ENCODE assay signal across 34 cellular contexts in the genomic region with DNA sequence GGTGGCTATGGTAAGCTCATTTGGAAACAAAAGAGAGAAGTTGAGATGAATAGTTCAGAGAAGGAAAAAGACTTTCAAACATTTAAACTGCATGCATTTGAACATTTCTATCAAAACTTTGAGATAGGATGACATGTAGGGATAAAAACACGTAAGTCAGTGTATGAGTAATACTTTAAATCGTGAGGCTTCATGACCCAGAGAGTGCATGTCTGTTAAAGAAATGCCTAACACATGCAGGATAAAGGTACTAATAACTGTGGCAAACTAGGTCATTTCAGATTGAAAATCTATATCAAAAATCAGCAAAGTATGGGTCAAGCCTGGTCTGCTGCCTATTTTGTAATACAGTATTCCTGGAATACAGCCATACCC.
"Had no signal": no experiment of that assay in that cellular context is flagged by ENCODE, and none has a peak within 500 bp of the region (broad histone marks: within the 10 kb centered on the region; RNA-seq: fewer than 3 reads in every experiment).

No MANE protein-coding gene starts in this region.

- H3K4me1 ChIP-seq: ascending aorta, SJSA1 had no signal

- FAIRE-seq: RCC 7860 had no signal

- H3K27ac Mint-ChIP-seq: activated CD4-positive, alpha-beta memory T cell treated with anti-CD3 and anti-CD28 coated beads, Interleukin-2, amount 10 ng/mL, durations not matched to agents 7 days and 5 days; activated CD8-positive, alpha-beta memory T cell treated with anti-CD3 and anti-CD28 coated beads, Interleukin-2, amount 10 ng/mL, durations not matched to agents 7 days and 5 days; activated naive CD4-positive, alpha-beta T cell treated with anti-CD3 and anti-CD28 coated beads, Interleukin-2, amount 10 ng/mL, durations not matched to agents 7 days and 5 days; activated naive CD8-positive, alpha-beta T cell; activated naive CD8-positive, alpha-beta T cell treated with anti-CD3 and anti-CD28 coated beads, Interleukin-2, amount 50 U/mL, for 24 hours had no signal

- H3K4me2 ChIP-seq: KMS-11, PC-9 had no signal

- H3K9ac ChIP-seq: KMS-11 had no signal

- H3K27me3 Mint-ChIP-seq: activated CD4-positive, alpha-beta memory T cell treated with anti-CD3 and anti-CD28 coated beads, Interleukin-2, amount 10 ng/mL, durations not matched to agents 7 days and 5 days; activated CD8-positive, alpha-beta memory T cell treated with anti-CD3 and anti-CD28 coated beads, Interleukin-2, amount 10 ng/mL, durations not matched to agents 7 days and 5 days; activated naive CD4-positive, alpha-beta T cell treated with anti-CD3 and anti-CD28 coated beads, Interleukin-2, amount 10 ng/mL, durations not matched to agents 7 days and 5 days; activated naive CD8-positive, alpha-beta T cell; activated naive CD8-positive, alpha-beta T cell treated with anti-CD3 and anti-CD28 coated beads, Interleukin-2, amount 50 U/mL, for 24 hours had no signal

- ATAC-seq: activated CD8-positive, alpha-beta memory T cell treated with anti-CD3 and anti-CD28 coated beads, Interleukin-2, amount 10 ng/mL, durations not matched to agents 7 days and 5 days; activated naive CD8-positive, alpha-beta T cell treated with anti-CD3 and anti-CD28 coated beads, Interleukin-2, amount 50 U/mL, for 24 hours had no signal

- H3K4me1 Mint-ChIP-seq: activated CD4-positive, alpha-beta memory T cell treated with anti-CD3 and anti-CD28 coated beads, Interleukin-2, amount 10 ng/mL, durations not matched to agents 7 days and 5 days; activated CD8-positive, alpha-beta memory T cell treated with anti-CD3 and anti-CD28 coated beads, Interleukin-2, amount 10 ng/mL, durations not matched to agents 7 days and 5 days; activated naive CD4-positive, alpha-beta T cell treated with anti-CD3 and anti-CD28 coated beads, Interleukin-2, amount 10 ng/mL, durations not matched to agents 7 days and 5 days; activated naive CD8-positive, alpha-beta T cell treated with anti-CD3 and anti-CD28 coated beads, Interleukin-2, amount 50 U/mL, for 24 hours had no signal

- H2AFZ ChIP-seq: PC-9 had no signal

- H3K4me3 ChIP-seq: ascending aorta, PC-9, SJSA1 had no signal

- H3K27ac ChIP-seq: ascending aorta, KMS-11, PC-9, SJSA1, WERI-Rb-1 had no signal

- DNase-seq: activated CD4-positive, alpha-beta memory T cell treated with anti-CD3 and anti-CD28 coated beads, Interleukin-2, amount 10 ng/mL, durations not matched to agents 7 days and 5 days; activated CD4-positive, alpha-beta T cell treated with anti-CD3 and anti-CD28 coated beads for 1 hour; activated CD4-positive, alpha-beta T cell treated with anti-CD3 and anti-CD28 coated beads for 48 hours; activated CD4-positive, CD25-positive, alpha-beta regulatory T cell; activated CD8-positive, alpha-beta memory T cell treated with anti-CD3 and anti-CD28 coated beads for 24 hours; activated CD8-positive, alpha-beta memory T cell treated with anti-CD3 and anti-CD28 coated beads, Interleukin-2, amount 10 ng/mL, durations not matched to agents 7 days and 5 days; activated CD8-positive, alpha-beta memory T cell treated with anti-CD3 and anti-CD28 coated beads, Interleukin-2, amount 50 U/mL, for 48 hours; activated effector memory CD4-positive, alpha-beta T cell treated with Interleukin-2 at 50 U/mL for 16 hours; activated naive CD4-positive, alpha-beta T cell treated with anti-CD3 and anti-CD28 coated beads, Interleukin-2, amount 10 ng/mL, durations not matched to agents 7 days and 5 days; activated naive CD8-positive, alpha-beta T cell treated with anti-CD3 and anti-CD28 coated beads, Interleukin-2, amount 50 U/mL, for 24 hours; activated T-cell treated with anti-CD3 and anti-CD28 coated beads, Interleukin-2, amount 50 U/mL, for 48 hours; amygdala; NCI-H1092 treated with DMSO at 0.1 percent for 48 hours; NCI-H146; NCI-H187; NCI-H2029 treated with DMSO at 0.1 percent for 48 hours; NCI-H2107; NCI-H2171; NCI-H510A; NCI-H526; NCI-H748 treated with DMSO at 0.1 percent for 48 hours; NK-92 treated with Interleukin-12 subunit alpha and Interleukin-12 subunit beta, amount 100 ng/mL, for 24 hours; PC-9; SHP77 treated with DMSO at 0.1 percent for 48 hours; SW 1271; T-helper 1 cell; T-helper 2 cell; T1000; WERI-Rb-1 had no signal

- H3K27me3 ChIP-seq: ascending aorta, SJSA1 had no signal

- H3K36me3 ChIP-seq: ascending aorta, SJSA1, WERI-Rb-1 had no signal

- H3K4me3 Mint-ChIP-seq: activated CD4-positive, alpha-beta memory T cell treated with anti-CD3 and anti-CD28 coated beads, Interleukin-2, amount 10 ng/mL, durations not matched to agents 7 days and 5 days; activated CD8-positive, alpha-beta memory T cell treated with anti-CD3 and anti-CD28 coated beads, Interleukin-2, amount 10 ng/mL, durations not matched to agents 7 days and 5 days; activated naive CD4-positive, alpha-beta T cell treated with anti-CD3 and anti-CD28 coated beads, Interleukin-2, amount 10 ng/mL, durations not matched to agents 7 days and 5 days; activated naive CD8-positive, alpha-beta T cell; activated naive CD8-positive, alpha-beta T cell treated with anti-CD3 and anti-CD28 coated beads, Interleukin-2, amount 50 U/mL, for 24 hours had no signal

- H3K36me3 Mint-ChIP-seq: activated naive CD4-positive, alpha-beta T cell treated with anti-CD3 and anti-CD28 coated beads, Interleukin-2, amount 10 ng/mL, durations not matched to agents 7 days and 5 days had no signal

- H3K9me3 ChIP-seq: SJSA1 had no signal
